In genomic region chr5:124721336-124721735, GRCh38 we compare ENCODE assay signal across 21 cellular contexts. TPM values are rescaled to one million over a fixed set of nuclear protein-coding genes. Genes with fewer than 3 reads are reported as not detected.
DNase-seq lines count a peak whose midpoint lies in the region; ATAC-seq and TF ChIP-seq lines count a peak whose summit lies in the region.
"Had no signal": no experiment of that assay in that cellular context is flagged by ENCODE, and none has a peak within 500 bp of the region (broad histone marks: within the 10 kb centered on the region; RNA-seq: fewer than 3 reads in every experiment).

No MANE protein-coding gene starts in this region.

- no peaks in the 10 kb centered on the region for H3K9me3 Mint-ChIP-seq in activated B cell treated with CpG ODN at 0.5 μM for 24 hours
- H3K9me3 Mint-ChIP-seq in nephron progenitor cell = no peaks in the 10 kb centered on the region
- no peaks in the 10 kb centered on the region for H3K9me3 Mint-ChIP-seq in T-helper 2 cell treated with Interferon-gamma antibody and Interleukin-4, amounts not matched to agents 5 μg/mL and 100 μg/mL, for 36 hours
- H3K9me3 Mint-ChIP-seq: activated T-cell treated with anti-CD3 and anti-CD28 coated beads, Interleukin-2, amount 50 U/mL, for 4 hours; IgD-negative memory B cell; stimulated activated naive CD8-positive, alpha-beta T cell treated with anti-CD3 and anti-CD28 coated beads, Interleukin-15, Interleukin-2, amounts not matched to agents 100 ng/mL and 50 ng/mL, for 24 hours had no signal

- 74% methylated on average over 7 of the region's 7 CpGs for WGBS in right cardiac atrium

- no peak for TF ChIP-seq CTCF in cardiac muscle cell (IDR thresholded peaks at IDR 0.05; ENCODE audit: low read depth, low read length)
- TF ChIP-seq CTCF in activated B cell treated with CpG ODN at 0.5 μM for 24 hours (IDR thresholded peaks at IDR 0.05) = no peak
- TF ChIP-seq CTCF in nephron progenitor cell (IDR thresholded peaks at IDR 0.05) = no peak

- H3K9me3 ChIP-seq in cardiac muscle cell (ENCODE audit: low read depth) = no peaks in the 10 kb centered on the region
- no peaks in the 10 kb centered on the region for H3K9me3 ChIP-seq in right cardiac atrium (ENCODE audit: control insufficient read depth, low read length)
- H3K9me3 ChIP-seq: thyroid gland had no signal

- H3K36me3 ChIP-seq in cardiac muscle cell = no peaks in the 10 kb centered on the region
- H3K36me3 ChIP-seq: thyroid gland had no signal

- no peaks in the 10 kb centered on the region for H3K36me3 Mint-ChIP-seq in activated B cell treated with CpG ODN at 0.5 μM for 24 hours (ENCODE audit: low read depth)
- H3K36me3 Mint-ChIP-seq in nephron progenitor cell (ENCODE audit: low read depth) = peaks cover 46% of the 10 kb centered on the region
- H3K36me3 Mint-ChIP-seq in T-helper 2 cell treated with Interferon-gamma antibody and Interleukin-4, amounts not matched to agents 5 μg/mL and 100 μg/mL, for 36 hours (ENCODE audit: low read depth) = no peaks in the 10 kb centered on the region

- H3K4me1 Mint-ChIP-seq in activated B cell treated with CpG ODN at 0.5 μM for 24 hours (peaks cover 63% of the 10 kb centered on the region), nephron progenitor cell (peaks cover 74% of the 10 kb centered on the region)
- no peaks in the 10 kb centered on the region for H3K4me1 Mint-ChIP-seq in T-helper 2 cell treated with Interferon-gamma antibody and Interleukin-4, amounts not matched to agents 5 μg/mL and 100 μg/mL, for 36 hours (ENCODE audit: low read depth)

- H3K27ac Mint-ChIP-seq in activated B cell treated with CpG ODN at 0.5 μM for 24 hours = peak overlapping the region; percentile 54
- peak overlapping the region; percentile 47 for H3K27ac Mint-ChIP-seq in nephron progenitor cell
- no peak overlapping the region for H3K27ac Mint-ChIP-seq in T-helper 2 cell treated with Interferon-gamma antibody and Interleukin-4, amounts not matched to agents 5 μg/mL and 100 μg/mL, for 36 hours
- H3K27ac Mint-ChIP-seq: effector memory CD8-positive, alpha-beta T cell; stimulated activated naive CD8-positive, alpha-beta T cell treated with anti-CD3 and anti-CD28 coated beads, Interleukin-15, Interleukin-2, amounts not matched to agents 100 ng/mL and 50 ng/mL, for 24 hours had no signal

- POLR2A ChIA-PET in activated B cell treated with CpG ODN at 0.5 μM for 24 hours (lab: Charles Lee) = interaction anchor here (1.4 to 1.6 kb wide), 2 partner anchors 23 to 26 kb away, joined by 3 to 7 read pairs; no protein-coding TSS in a partner anchor

- CTCF ChIA-PET in activated B cell treated with CpG ODN at 0.5 μM for 24 hours (lab: Charles Lee) = no interaction called here

- no peak overlapping the region for H3K4me3 ChIP-seq in cardiac muscle cell
- no peak overlapping the region for H3K4me3 ChIP-seq in right cardiac atrium (ENCODE audit: low read length)
- H3K4me3 ChIP-seq: thyroid gland had no signal

- H3K27me3 Mint-ChIP-seq in activated B cell treated with CpG ODN at 0.5 μM for 24 hours (no peaks in the 10 kb centered on the region), nephron progenitor cell (ENCODE audit: low read depth, poor library complexity) (no peaks in the 10 kb centered on the region)
- H3K27me3 Mint-ChIP-seq in T-helper 2 cell treated with Interferon-gamma antibody and Interleukin-4, amounts not matched to agents 5 μg/mL and 100 μg/mL, for 36 hours (ENCODE audit: low read depth) = no peaks in the 10 kb centered on the region
- H3K27me3 Mint-ChIP-seq: effector memory CD8-positive, alpha-beta T cell; IgD-negative memory B cell; stimulated activated naive CD8-positive, alpha-beta T cell treated with anti-CD3 and anti-CD28 coated beads, Interleukin-15, Interleukin-2, amounts not matched to agents 100 ng/mL and 50 ng/mL, for 24 hours had no signal

- H3K4me1 ChIP-seq in cardiac muscle cell (ENCODE audit: low read depth) (peaks cover 55% of the 10 kb centered on the region), right cardiac atrium (ENCODE audit: control insufficient read depth, insufficient read depth, low read length) (peaks cover 11% of the 10 kb centered on the region)

- DNase-seq in cardiac muscle cell (ENCODE audit: low read depth in 1 of 2, low spot score in 1 of 2) (no peak), right cardiac atrium (no peak), activated B cell treated with CpG ODN at 0.5 μM for 24 hours (no peak), nephron progenitor cell (no peak), activated gamma-delta T cell (lab: John Stamatoyannopoulos, UW) (no peak), retina (no peak)
- DNase-seq in T-helper 2 cell treated with Interferon-gamma antibody and Interleukin-4, amounts not matched to agents 5 μg/mL and 100 μg/mL, for 36 hours (ENCODE audit: low spot score) = no peak
- DNase-seq in stimulated activated naive CD4-positive, alpha-beta T cell (lab: John Stamatoyannopoulos, UW) = no peak
- DNase-seq: activated CD4-positive, alpha-beta T cell treated with anti-CD3 and anti-CD28 coated beads for 48 hours; activated T-cell treated with anti-CD3 and anti-CD28 coated beads, Interleukin-2, amount 50 U/mL, for 4 hours; DMS153; effector memory CD8-positive, alpha-beta T cell; NCI-H1048; NCI-H187 treated with DMSO at 0.1 percent for 48 hours; NCI-H774; posterior cingulate gyrus; thyroid gland had no signal

- ATAC-seq in right cardiac atrium (no peak), activated B cell treated with CpG ODN at 0.5 μM for 24 hours (ENCODE audit: low read depth) (no peak)
- ATAC-seq: activated T-cell treated with anti-CD3 and anti-CD28 coated beads, Interleukin-2, amount 50 U/mL, for 4 hours; effector memory CD8-positive, alpha-beta T cell had no signal

- intact Hi-C loops in right cardiac atrium (cut with DNase I) (no loop called here), activated B cell treated with CpG ODN at 0.5 μM for 24 hours (cut with micrococcal nuclease) (loop anchor here (2.0 kb wide), 1 partner anchor 17 kb away; no protein-coding TSS in a partner anchor)

- H3K27ac ChIP-seq in cardiac muscle cell (peak overlapping the region; percentile 71), right cardiac atrium (ENCODE audit: low read length) (no peak overlapping the region)
- H3K27ac ChIP-seq: RWPE1, thyroid gland had no signal

- no peak overlapping the region for H3K4me3 Mint-ChIP-seq in activated B cell treated with CpG ODN at 0.5 μM for 24 hours
- peak overlapping the region; percentile 11 for H3K4me3 Mint-ChIP-seq in nephron progenitor cell
- no peak overlapping the region for H3K4me3 Mint-ChIP-seq in T-helper 2 cell treated with Interferon-gamma antibody and Interleukin-4, amounts not matched to agents 5 μg/mL and 100 μg/mL, for 36 hours
- H3K4me3 Mint-ChIP-seq: activated T-cell treated with anti-CD3 and anti-CD28 coated beads, Interleukin-2, amount 50 U/mL, for 4 hours; effector memory CD8-positive, alpha-beta T cell; stimulated activated naive CD8-positive, alpha-beta T cell treated with anti-CD3 and anti-CD28 coated beads, Interleukin-15, Interleukin-2, amounts not matched to agents 100 ng/mL and 50 ng/mL, for 24 hours had no signal

- no peaks in the 10 kb centered on the region for H3K27me3 ChIP-seq in cardiac muscle cell
- H3K27me3 ChIP-seq in right cardiac atrium (ENCODE audit: control insufficient read depth, insufficient read depth) = no peaks in the 10 kb centered on the region
- H3K27me3 ChIP-seq: thyroid gland had no signal

RNA-seq across cellular contexts. Expression of gene ZNF608, which starts 25.1 kb away (rescaled TPM):
- total RNA-seq in cardiac muscle cell (75.0 and 115 TPM in 2 replicates), right cardiac atrium (10 to 100 TPM; 31.1 to 43.7 (median 41.2) TPM), activated B cell treated with CpG ODN at 0.5 μM for 24 hours (20.7 and 22.0 TPM in 2 replicates)
- polyA plus RNA-seq in cardiac muscle cell (39.9 and 61.3 TPM in 2 replicates), right cardiac atrium (16.4 TPM)
- total RNA-seq: T-helper 2 cell treated with Interferon-gamma antibody and Interleukin-4, amounts not matched to agents 100 ng/mL and 5 ng/mL, for 36 hours had no signal
